13 cellular contexts compared by ENCODE assay signal in the genomic region with DNA sequence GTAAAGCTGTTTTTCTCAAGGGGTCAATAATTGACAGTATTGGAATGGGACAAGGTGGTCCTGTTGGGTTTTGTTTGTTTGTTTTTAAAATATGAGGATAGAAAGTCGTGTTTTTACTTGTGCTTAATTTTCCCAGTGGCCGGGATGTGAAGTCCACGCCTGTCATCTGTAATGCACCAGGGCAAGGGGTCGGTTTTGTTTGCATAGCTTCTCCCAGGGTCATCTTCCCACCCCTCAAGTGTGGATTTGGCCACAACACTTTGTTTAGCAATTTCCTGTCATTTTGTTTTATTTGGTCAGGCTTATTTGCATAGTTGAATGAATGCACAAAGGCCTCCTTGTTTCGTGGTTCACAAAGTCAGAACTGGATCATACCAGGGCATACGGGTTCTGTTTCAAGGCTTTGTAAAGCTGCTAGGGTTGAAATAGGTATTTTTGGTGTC. TPM values are rescaled to one million over a fixed set of nuclear protein-coding genes. Genes with fewer than 3 reads are reported as not detected.
A peak's percentile ranks its signal among the peaks of the same experiment; 100 is the strongest.
DNase-seq lines count a peak whose midpoint lies in the region; ATAC-seq and TF ChIP-seq lines count a peak whose summit lies in the region.
"Had no signal": no experiment of that assay in that cellular context is flagged by ENCODE, and none has a peak within 500 bp of the region (broad histone marks: within the 10 kb centered on the region; RNA-seq: fewer than 3 reads in every experiment).

No MANE protein-coding gene starts in this region.

- ATAC-seq in gastrocnemius medialis = no peak
- ATAC-seq: heart left ventricle had no signal

- H2AK5ac ChIP-seq in mesendoderm (ENCODE audit: low read length) = no peak overlapping the region

- H3K79me2 ChIP-seq in mesendoderm (ENCODE audit: control insufficient read depth, insufficient read depth, low read length) = peaks cover 3% of the 10 kb centered on the region

- peaks cover 17% of the 10 kb centered on the region for H3K36me3 Mint-ChIP-seq in nephron (ENCODE audit: low read depth)

- TF ChIP-seq POLR2A in gastrocnemius medialis (IDR thresholded peaks at IDR 0.05) = no peak

- H3K4ac ChIP-seq in mesendoderm (ENCODE audit: low read depth, low read length) = no peak overlapping the region

- peaks cover 4% of the 10 kb centered on the region for H3K27me3 Mint-ChIP-seq in nephron (ENCODE audit: low read depth)
- H3K27me3 Mint-ChIP-seq: memory B cell had no signal

- H2BK15ac ChIP-seq in mesendoderm (replicated peaks; ENCODE audit: low read depth) = no peak overlapping the region

- H4K5ac ChIP-seq in mesendoderm (ENCODE audit: low read length) = no peak overlapping the region

- WGBS in mesendoderm (ENCODE audit: extremely low coverage, insufficient coverage, low lambda C conversion rate) = no CpG with 5 or more reads among the region's 6 CpGs

- peak overlapping the region; percentile 24 to 88 (median 66) for H3K27ac Mint-ChIP-seq in nephron
- H3K27ac Mint-ChIP-seq: memory B cell had no signal

- no peak overlapping the region for H3K18ac ChIP-seq in mesendoderm (ENCODE audit: low read length)

- no peaks in the 10 kb centered on the region for H3K27me3 ChIP-seq in mesendoderm (ENCODE audit: insufficient read depth, low read length, poor library complexity)
- no peaks in the 10 kb centered on the region for H3K27me3 ChIP-seq in gastrocnemius medialis
- no peaks in the 10 kb centered on the region for H3K27me3 ChIP-seq in HAP-1 (ENCODE audit: low read depth)
- H3K27me3 ChIP-seq: heart left ventricle, right atrium auricular region, tibial artery had no signal

- H3K4me3 Mint-ChIP-seq in nephron = no peak overlapping the region
- H3K4me3 Mint-ChIP-seq: memory B cell had no signal

- peaks cover 9% of the 10 kb centered on the region for H3K79me1 ChIP-seq in mesendoderm (ENCODE audit: low read length)

- H3K23ac ChIP-seq in mesendoderm (ENCODE audit: low read length) = no peak overlapping the region

- DNase-seq in COLO829 (ENCODE audit: low spot score) (peak; percentile 74), dermis blood vessel endothelial cell (peak; percentile 58), mesendoderm (no peak), NCI-H1105 treated with DMSO at 0.1 percent for 48 hours (lab: John Stamatoyannopoulos, UW) (no peak), gastrocnemius medialis (no peak), HAP-1 (ENCODE audit: low spot score in 2 of 2) (no peak)
- DNase-seq: heart left ventricle, NCI-H1436 had no signal

- no peak overlapping the region for H3K4me2 ChIP-seq in mesendoderm (ENCODE audit: low read length)

- TF ChIP-seq CTCF in nephron (IDR thresholded peaks at IDR 0.05; ENCODE audit: unreplicated experiment in 3 of 3) (no peak), gastrocnemius medialis (IDR thresholded peaks at IDR 0.05 in 4 of 5, conservative IDR thresholded peaks at IDR 0.05 in 1 of 5) (no peak)

- H3K56ac ChIP-seq in mesendoderm (ENCODE audit: low read length) = no peak overlapping the region

- H3K36me3 ChIP-seq in KOPT-K1 (ENCODE audit: insufficient read depth, low read length) (no peaks in the 10 kb centered on the region), mesendoderm (ENCODE audit: control insufficient read depth, insufficient read depth, low read length) (no peaks in the 10 kb centered on the region), gastrocnemius medialis (no peaks in the 10 kb centered on the region), HAP-1 (replicated peaks) (no peaks in the 10 kb centered on the region)
- H3K36me3 ChIP-seq: heart left ventricle, right atrium auricular region, tibial artery had no signal

- no peak overlapping the region for H3K4me3 ChIP-seq in mesendoderm (ENCODE audit: low read length)
- H3K4me3 ChIP-seq in gastrocnemius medialis = no peak overlapping the region
- no peak overlapping the region for H3K4me3 ChIP-seq in HAP-1
- H3K4me3 ChIP-seq: heart left ventricle, right atrium auricular region, tibial artery had no signal

- no peaks in the 10 kb centered on the region for H3K9me3 Mint-ChIP-seq in nephron
- H3K9me3 Mint-ChIP-seq: memory B cell had no signal

- H3K9me3 ChIP-seq in KOPT-K1 (ENCODE audit: insufficient read depth, low read length, poor library complexity, severe bottlenecking) = no peaks in the 10 kb centered on the region
- no peaks in the 10 kb centered on the region for H3K9me3 ChIP-seq in gastrocnemius medialis
- H3K9me3 ChIP-seq in HAP-1 = no peaks in the 10 kb centered on the region
- H3K9me3 ChIP-seq: right atrium auricular region, tibial artery had no signal

- intact Hi-C loops in gastrocnemius medialis (cut with DNase I; ENCODE audit: low total_unique reads) = no loop called here

- no peak overlapping the region for H2BK120ac ChIP-seq in mesendoderm (ENCODE audit: low read depth, low read length)

- H3K4me1 ChIP-seq in mesendoderm (ENCODE audit: control insufficient read depth, low read depth, low read length) (peaks cover 2% of the 10 kb centered on the region), gastrocnemius medialis (peaks cover 6 to 12% of the 10 kb centered on the region in 2 donors), HAP-1 (no peaks in the 10 kb centered on the region)

- no peak overlapping the region for H4K8ac ChIP-seq in mesendoderm (ENCODE audit: low read depth, low read length)

- no peak overlapping the region for H2BK5ac ChIP-seq in mesendoderm (ENCODE audit: low read length)

- peaks cover 38% of the 10 kb centered on the region for H3K4me1 Mint-ChIP-seq in nephron

- in situ Hi-C loops in gastrocnemius medialis (cut with MboI; ENCODE audit: low sequenced_read_pairs in 4 of 4) = no loop called here
- in situ Hi-C loops in HAP-1 (cut with MboI; ENCODE audit: low sequenced_read_pairs) = no loop called here

- H3K27ac ChIP-seq in KOPT-K1 (ENCODE audit: low read depth, low read length, poor library complexity, severe bottlenecking) (peak overlapping the region; percentile 6), mesendoderm (ENCODE audit: low read depth, low read length) (no peak overlapping the region), gastrocnemius medialis (no peak overlapping the region)
- H3K27ac ChIP-seq: right atrium auricular region, tibial artery had no signal

- no peak overlapping the region for H3K9ac ChIP-seq in mesendoderm (ENCODE audit: low read length)

RNA-seq across cellular contexts. Expression of a gene that starts 29.8 kb away (rescaled TPM):
- 29.6 and 34.7 TPM in 2 replicates for total RNA-seq in dermis blood vessel endothelial cell
- polyA plus RNA-seq in mesendoderm (2013, experiment 1 of 2) = 11.5 TPM
- polyA plus RNA-seq in mesendoderm (2013, experiment 2 of 2) = 11.6 TPM
- total RNA-seq in gastrocnemius medialis = 10 to 100 TPM in 1 of 4 donors, 1 to 10 TPM in 3; 3.9 to 17.0 (median 7.0) TPM

Comparison
In these comparisons a context has a peak if more than half of its experiments do, and no peak if none do; other contexts are left out.
1. DNase-seq: peak in COLO829 (single experiment) and dermis blood vessel endothelial cell (single experiment); none in mesendoderm (single experiment), NCI-H1105 treated with DMSO at 0.1 percent for 48 hours (single experiment), gastrocnemius medialis (0 of 2) and HAP-1 (0 of 2).